1 cellular context compared by ENCODE assay signal in the genomic region with DNA sequence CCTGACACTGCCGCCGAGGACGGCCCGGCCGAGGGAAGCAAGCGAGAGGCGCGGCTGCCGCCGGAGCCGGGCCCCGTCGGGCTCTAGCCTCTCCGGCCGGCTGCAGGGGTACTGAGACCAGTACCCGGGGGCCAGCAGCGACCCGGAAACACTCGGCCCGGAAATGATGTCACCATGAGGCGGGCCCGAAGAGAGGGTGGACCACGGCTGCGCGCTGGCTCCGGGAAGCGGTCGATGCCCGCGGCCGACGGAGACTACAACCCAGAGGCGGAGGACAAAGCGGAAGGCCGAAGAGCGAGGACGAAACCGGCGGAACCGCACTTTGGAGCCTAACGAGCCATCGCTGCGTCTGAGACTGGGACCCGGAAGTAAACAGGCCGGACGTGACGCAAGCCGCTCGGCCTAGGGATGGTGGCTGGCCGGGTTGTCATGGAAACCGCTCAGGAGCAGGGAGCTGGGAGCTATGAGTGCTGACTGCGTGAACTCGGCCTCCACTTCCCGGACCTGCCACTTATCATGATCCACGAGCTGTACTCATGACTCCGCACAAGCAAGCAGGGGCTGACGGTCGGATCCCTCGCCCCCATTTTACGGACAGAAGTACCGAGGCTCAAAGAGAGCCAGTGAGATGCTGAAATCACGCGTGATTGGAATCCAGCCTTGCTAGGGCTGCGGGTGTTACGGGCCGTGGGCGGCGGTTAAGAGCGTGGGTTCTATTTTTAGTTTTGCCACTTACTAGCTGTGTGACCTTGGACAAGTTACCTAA.
TF ChIP-seq lines count a peak whose summit lies in the region.

A gene with protein sequence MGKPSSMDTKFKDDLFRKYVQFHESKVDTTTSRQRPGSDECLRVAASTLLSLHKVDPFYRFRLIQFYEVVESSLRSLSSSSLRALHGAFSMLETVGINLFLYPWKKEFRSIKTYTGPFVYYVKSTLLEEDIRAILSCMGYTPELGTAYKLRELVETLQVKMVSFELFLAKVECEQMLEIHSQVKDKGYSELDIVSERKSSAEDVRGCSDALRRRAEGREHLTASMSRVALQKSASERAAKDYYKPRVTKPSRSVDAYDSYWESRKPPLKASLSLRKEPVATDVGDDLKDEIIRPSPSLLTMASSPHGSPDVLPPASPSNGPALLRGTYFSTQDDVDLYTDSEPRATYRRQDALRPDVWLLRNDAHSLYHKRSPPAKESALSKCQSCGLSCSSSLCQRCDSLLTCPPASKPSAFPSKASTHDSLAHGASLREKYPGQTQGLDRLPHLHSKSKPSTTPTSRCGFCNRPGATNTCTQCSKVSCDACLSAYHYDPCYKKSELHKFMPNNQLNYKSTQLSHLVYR (minus strand): TSS at position 150 of the 766 bp plus-strand sequence. CDS start 7,039 bp downstream, outside the sequence.

TF ChIP-seq in HepG2, 621 proteins besides CTCF, POLR2A, EP300 and RAD21 (continued from another document and continues in another):
- peak; percentile 99 for TF ChIP-seq ZSCAN5A (CRISPR knock-in tag; IDR thresholded peaks at IDR 0.05; ENCODE audit: borderline replicate concordance)
- TF ChIP-seq ZNF441 (CRISPR knock-in tag; IDR thresholded peaks at IDR 0.05; ENCODE audit: borderline replicate concordance) = peak; percentile 62
- no peak for TF ChIP-seq JDP2 (CRISPR knock-in tag; IDR thresholded peaks at IDR 0.05; ENCODE audit: borderline replicate concordance)
- no peak for TF ChIP-seq ZFP62 (CRISPR knock-in tag; IDR thresholded peaks at IDR 0.05)
- TF ChIP-seq ZNF607 (CRISPR knock-in tag; IDR thresholded peaks at IDR 0.05; ENCODE audit: borderline replicate concordance) = peak; percentile 89
- TF ChIP-seq NR0B2 (CRISPR knock-in tag; IDR thresholded peaks at IDR 0.05) = peak; percentile 92
- peak; percentile 24 for TF ChIP-seq MED8 (CRISPR knock-in tag; IDR thresholded peaks at IDR 0.05; ENCODE audit: insufficient replicate concordance)
- peak; percentile 54; the same call in 1 of the 2 replicates for TF ChIP-seq AKAP8 (CRISPR knock-in tag; IDR thresholded peaks at IDR 0.05)
- peak; percentile 97 for TF ChIP-seq ZNF235 (CRISPR knock-in tag; IDR thresholded peaks at IDR 0.05; ENCODE audit: borderline replicate concordance)
- peak; percentile 94 for TF ChIP-seq NFKB2 (CRISPR knock-in tag; IDR thresholded peaks at IDR 0.05; ENCODE audit: borderline replicate concordance)
- peak; percentile 5; the same call in 1 of the 2 replicates for TF ChIP-seq ZNF703 (CRISPR knock-in tag; IDR thresholded peaks at IDR 0.05; ENCODE audit: borderline replicate concordance)
- TF ChIP-seq MED13 (CRISPR knock-in tag; IDR thresholded peaks at IDR 0.05) = peak; percentile 90; the same call in 1 of the 2 replicates
- TF ChIP-seq MAZ (IDR thresholded peaks at IDR 0.05; ENCODE audit: borderline replicate concordance, low read depth, low read length) = peak; percentile 68; the same call in 1 of the 2 replicates
- TF ChIP-seq MAZ (CRISPR knock-in tag; IDR thresholded peaks at IDR 0.05; ENCODE audit: low read depth) = peak; percentile 95
- TF ChIP-seq ZNF577 (CRISPR knock-in tag; IDR thresholded peaks at IDR 0.05; ENCODE audit: borderline replicate concordance, low read depth) = no peak
- peak; percentile 24; the same call in 1 of the 2 replicates for TF ChIP-seq STAG1 (CRISPR knock-in tag; IDR thresholded peaks at IDR 0.05)
- TF ChIP-seq ZNF724P (CRISPR knock-in tag; IDR thresholded peaks at IDR 0.05; ENCODE audit: borderline replicate concordance) = no peak; the same call in 1 of the 2 replicates
- peak; percentile 90 for TF ChIP-seq FOXJ3 (CRISPR knock-in tag; IDR thresholded peaks at IDR 0.05; ENCODE audit: borderline replicate concordance)
- TF ChIP-seq, protein P1, sequence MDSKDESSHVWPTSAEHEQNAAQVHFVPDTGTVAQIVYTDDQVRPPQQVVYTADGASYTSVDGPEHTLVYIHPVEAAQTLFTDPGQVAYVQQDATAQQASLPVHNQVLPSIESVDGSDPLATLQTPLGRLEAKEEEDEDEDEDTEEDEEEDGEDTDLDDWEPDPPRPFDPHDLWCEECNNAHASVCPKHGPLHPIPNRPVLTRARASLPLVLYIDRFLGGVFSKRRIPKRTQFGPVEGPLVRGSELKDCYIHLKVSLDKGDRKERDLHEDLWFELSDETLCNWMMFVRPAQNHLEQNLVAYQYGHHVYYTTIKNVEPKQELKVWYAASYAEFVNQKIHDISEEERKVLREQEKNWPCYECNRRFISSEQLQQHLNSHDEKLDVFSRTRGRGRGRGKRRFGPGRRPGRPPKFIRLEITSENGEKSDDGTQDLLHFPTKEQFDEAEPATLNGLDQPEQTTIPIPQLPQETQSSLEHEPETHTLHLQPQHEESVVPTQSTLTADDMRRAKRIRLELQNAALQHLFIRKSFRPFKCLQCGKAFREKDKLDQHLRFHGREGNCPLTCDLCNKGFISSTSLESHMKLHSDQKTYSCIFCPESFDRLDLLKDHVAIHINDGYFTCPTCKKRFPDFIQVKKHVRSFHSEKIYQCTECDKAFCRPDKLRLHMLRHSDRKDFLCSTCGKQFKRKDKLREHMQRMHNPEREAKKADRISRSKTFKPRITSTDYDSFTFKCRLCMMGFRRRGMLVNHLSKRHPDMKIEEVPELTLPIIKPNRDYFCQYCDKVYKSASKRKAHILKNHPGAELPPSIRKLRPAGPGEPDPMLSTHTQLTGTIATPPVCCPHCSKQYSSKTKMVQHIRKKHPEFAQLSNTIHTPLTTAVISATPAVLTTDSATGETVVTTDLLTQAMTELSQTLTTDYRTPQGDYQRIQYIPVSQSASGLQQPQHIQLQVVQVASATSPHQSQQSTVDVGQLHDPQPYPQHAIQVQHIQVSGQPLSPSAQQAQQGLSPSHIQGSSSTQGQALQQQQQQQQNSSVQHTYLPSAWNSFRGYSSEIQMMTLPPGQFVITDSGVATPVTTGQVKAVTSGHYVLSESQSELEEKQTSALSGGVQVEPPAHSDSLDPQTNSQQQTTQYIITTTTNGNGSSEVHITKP (CRISPR knock-in tag; IDR thresholded peaks at IDR 0.05; ENCODE audit: low read depth) = peak; percentile 21; the same call in 1 of the 2 replicates
- TF ChIP-seq, protein P2, sequence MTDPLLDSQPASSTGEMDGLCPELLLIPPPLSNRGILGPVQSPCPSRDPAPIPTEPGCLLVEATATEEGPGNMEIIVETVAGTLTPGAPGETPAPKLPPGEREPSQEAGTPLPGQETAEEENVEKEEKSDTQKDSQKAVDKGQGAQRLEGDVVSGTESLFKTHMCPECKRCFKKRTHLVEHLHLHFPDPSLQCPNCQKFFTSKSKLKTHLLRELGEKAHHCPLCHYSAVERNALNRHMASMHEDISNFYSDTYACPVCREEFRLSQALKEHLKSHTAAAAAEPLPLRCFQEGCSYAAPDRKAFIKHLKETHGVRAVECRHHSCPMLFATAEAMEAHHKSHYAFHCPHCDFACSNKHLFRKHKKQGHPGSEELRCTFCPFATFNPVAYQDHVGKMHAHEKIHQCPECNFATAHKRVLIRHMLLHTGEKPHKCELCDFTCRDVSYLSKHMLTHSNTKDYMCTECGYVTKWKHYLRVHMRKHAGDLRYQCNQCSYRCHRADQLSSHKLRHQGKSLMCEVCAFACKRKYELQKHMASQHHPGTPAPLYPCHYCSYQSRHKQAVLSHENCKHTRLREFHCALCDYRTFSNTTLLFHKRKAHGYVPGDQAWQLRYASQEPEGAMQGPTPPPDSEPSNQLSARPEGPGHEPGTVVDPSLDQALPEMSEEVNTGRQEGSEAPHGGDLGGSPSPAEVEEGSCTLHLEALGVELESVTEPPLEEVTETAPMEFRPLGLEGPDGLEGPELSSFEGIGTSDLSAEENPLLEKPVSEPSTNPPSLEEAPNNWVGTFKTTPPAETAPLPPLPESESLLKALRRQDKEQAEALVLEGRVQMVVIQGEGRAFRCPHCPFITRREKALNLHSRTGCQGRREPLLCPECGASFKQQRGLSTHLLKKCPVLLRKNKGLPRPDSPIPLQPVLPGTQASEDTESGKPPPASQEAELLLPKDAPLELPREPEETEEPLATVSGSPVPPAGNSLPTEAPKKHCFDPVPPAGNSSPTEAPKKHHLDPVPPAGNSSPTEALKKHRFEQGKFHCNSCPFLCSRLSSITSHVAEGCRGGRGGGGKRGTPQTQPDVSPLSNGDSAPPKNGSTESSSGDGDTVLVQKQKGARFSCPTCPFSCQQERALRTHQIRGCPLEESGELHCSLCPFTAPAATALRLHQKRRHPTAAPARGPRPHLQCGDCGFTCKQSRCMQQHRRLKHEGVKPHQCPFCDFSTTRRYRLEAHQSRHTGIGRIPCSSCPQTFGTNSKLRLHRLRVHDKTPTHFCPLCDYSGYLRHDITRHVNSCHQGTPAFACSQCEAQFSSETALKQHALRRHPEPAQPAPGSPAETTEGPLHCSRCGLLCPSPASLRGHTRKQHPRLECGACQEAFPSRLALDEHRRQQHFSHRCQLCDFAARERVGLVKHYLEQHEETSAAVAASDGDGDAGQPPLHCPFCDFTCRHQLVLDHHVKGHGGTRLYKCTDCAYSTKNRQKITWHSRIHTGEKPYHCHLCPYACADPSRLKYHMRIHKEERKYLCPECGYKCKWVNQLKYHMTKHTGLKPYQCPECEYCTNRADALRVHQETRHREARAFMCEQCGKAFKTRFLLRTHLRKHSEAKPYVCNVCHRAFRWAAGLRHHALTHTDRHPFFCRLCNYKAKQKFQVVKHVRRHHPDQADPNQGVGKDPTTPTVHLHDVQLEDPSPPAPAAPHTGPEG (CRISPR knock-in tag; IDR thresholded peaks at IDR 0.05) = peak; percentile 72; the same call in 1 of the 2 replicates
- TF ChIP-seq PRPF4 (IDR thresholded peaks at IDR 0.05; ENCODE audit: low read depth, low read length, poor library complexity, severe bottlenecking) = no peak
- peak; percentile 96 for TF ChIP-seq ZNF574 (CRISPR knock-in tag; IDR thresholded peaks at IDR 0.05)
- TF ChIP-seq AGO1 (IDR thresholded peaks at IDR 0.05; ENCODE audit: low read depth, low read length, poor library complexity, severe bottlenecking) = peak; percentile 82
- no peak for TF ChIP-seq IKZF1 (IDR thresholded peaks at IDR 0.05)
- TF ChIP-seq ZNF878 (CRISPR knock-in tag; IDR thresholded peaks at IDR 0.05) = no peak
- peak; percentile 60; the same call in 1 of the 2 replicates for TF ChIP-seq ZNF430 (CRISPR knock-in tag; IDR thresholded peaks at IDR 0.05)
- TF ChIP-seq, protein P3, sequence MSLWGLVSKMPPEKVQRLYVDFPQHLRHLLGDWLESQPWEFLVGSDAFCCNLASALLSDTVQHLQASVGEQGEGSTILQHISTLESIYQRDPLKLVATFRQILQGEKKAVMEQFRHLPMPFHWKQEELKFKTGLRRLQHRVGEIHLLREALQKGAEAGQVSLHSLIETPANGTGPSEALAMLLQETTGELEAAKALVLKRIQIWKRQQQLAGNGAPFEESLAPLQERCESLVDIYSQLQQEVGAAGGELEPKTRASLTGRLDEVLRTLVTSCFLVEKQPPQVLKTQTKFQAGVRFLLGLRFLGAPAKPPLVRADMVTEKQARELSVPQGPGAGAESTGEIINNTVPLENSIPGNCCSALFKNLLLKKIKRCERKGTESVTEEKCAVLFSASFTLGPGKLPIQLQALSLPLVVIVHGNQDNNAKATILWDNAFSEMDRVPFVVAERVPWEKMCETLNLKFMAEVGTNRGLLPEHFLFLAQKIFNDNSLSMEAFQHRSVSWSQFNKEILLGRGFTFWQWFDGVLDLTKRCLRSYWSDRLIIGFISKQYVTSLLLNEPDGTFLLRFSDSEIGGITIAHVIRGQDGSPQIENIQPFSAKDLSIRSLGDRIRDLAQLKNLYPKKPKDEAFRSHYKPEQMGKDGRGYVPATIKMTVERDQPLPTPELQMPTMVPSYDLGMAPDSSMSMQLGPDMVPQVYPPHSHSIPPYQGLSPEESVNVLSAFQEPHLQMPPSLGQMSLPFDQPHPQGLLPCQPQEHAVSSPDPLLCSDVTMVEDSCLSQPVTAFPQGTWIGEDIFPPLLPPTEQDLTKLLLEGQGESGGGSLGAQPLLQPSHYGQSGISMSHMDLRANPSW (CRISPR knock-in tag; IDR thresholded peaks at IDR 0.05; ENCODE audit: borderline replicate concordance) = peak; percentile 94; the same call in 1 of the 2 replicates
- no peak for TF ChIP-seq GRHL1 (CRISPR knock-in tag; conservative IDR thresholded peaks at IDR 0.05)
- no peak for TF ChIP-seq ZNF644 (CRISPR knock-in tag; IDR thresholded peaks at IDR 0.05; ENCODE audit: low read depth)
- no peak for TF ChIP-seq ZNF549 (CRISPR knock-in tag; IDR thresholded peaks at IDR 0.05)
